Comparison of ENCODE assay signal across 13 cellular contexts in genomic region chr12:6292606-6293005, GRCh38. TPM values are rescaled to one million over a fixed set of nuclear protein-coding genes. Genes with fewer than 3 reads are reported as not detected.
A peak's percentile ranks its signal among the peaks of the same experiment; 100 is the strongest.
DNase-seq lines count a peak whose midpoint lies in the region; ATAC-seq and TF ChIP-seq lines count a peak whose summit lies in the region.
"Had no signal": no experiment of that assay in that cellular context is flagged by ENCODE, and none has a peak within 500 bp of the region (broad histone marks: within the 10 kb centered on the region; RNA-seq: fewer than 3 reads in every experiment).

No MANE protein-coding gene starts in this region.

- in situ Hi-C loops in KBM-7 (cut with MboI; ENCODE audit: low pct_unique_long_range_greater_than_20kb, low sequenced_read_pairs): no loop called here

- H3K27ac Mint-ChIP-seq in activated T-helper 17 cell treated with anti-CD3 and anti-CD28 coated beads, Interleukin-2, amount 50 U/mL, for 72 hours: no peak overlapping the region

- H3K4me1 ChIP-seq in RWPE2 (ENCODE audit: insufficient read depth, poor library complexity, severe bottlenecking): peaks cover 51% of the 10 kb centered on the region

- TF ChIP-seq CTCF in RWPE2 (IDR thresholded peaks at IDR 0.05; ENCODE audit: poor library complexity, severe bottlenecking) (no peak), fibroblast of the aortic adventitia (IDR thresholded peaks at IDR 0.05; ENCODE audit: insufficient read depth, low read length) (no peak)

- peaks cover 4% of the 10 kb centered on the region for H3K27me3 Mint-ChIP-seq in activated T-helper 17 cell treated with anti-CD3 and anti-CD28 coated beads, Interleukin-2, amount 50 U/mL, for 72 hours

- H3K4me1 Mint-ChIP-seq in activated T-helper 17 cell treated with anti-CD3 and anti-CD28 coated beads, Interleukin-2, amount 50 U/mL, for 72 hours: peaks cover 4% of the 10 kb centered on the region

- peak; percentile 78 for DNase-seq in ELR (ENCODE audit: low read depth)
- DNase-seq in RWPE2 (ENCODE audit: low spot score): no peak
- peak; percentile 77 for DNase-seq in fibroblast of the aortic adventitia (ENCODE audit: low read depth)
- DNase-seq in skeletal muscle cell (ENCODE audit: low read depth): peak; percentile 44
- DNase-seq in DMS114 treated with DMSO at 0.1 percent for 48 hours (lab: John Stamatoyannopoulos, UW; ENCODE audit: unreplicated experiment): no peak
- DNase-seq in KBM-7: no peak
- DNase-seq: activated CD4-positive, alpha-beta T cell treated with anti-CD3 and anti-CD28 coated beads for 4 hours; C1 segment of cervical spinal cord; DMS79 treated with DMSO at 0.1 percent for 48 hours; esophagus squamous epithelium; spleen had no signal

- no peak overlapping the region for H3K4me3 Mint-ChIP-seq in activated T-helper 17 cell treated with anti-CD3 and anti-CD28 coated beads, Interleukin-2, amount 50 U/mL, for 72 hours

- no peaks in the 10 kb centered on the region for H3K9me3 Mint-ChIP-seq in activated T-helper 17 cell treated with anti-CD3 and anti-CD28 coated beads, Interleukin-2, amount 50 U/mL, for 72 hours

- no peaks in the 10 kb centered on the region for H3K36me3 ChIP-seq in RWPE2 (ENCODE audit: low read depth)
- H3K36me3 ChIP-seq: esophagus squamous epithelium, spleen had no signal

- H3K27me3 ChIP-seq in RWPE2 (ENCODE audit: insufficient read depth, poor library complexity, severe bottlenecking): no peaks in the 10 kb centered on the region
- H3K27me3 ChIP-seq: esophagus squamous epithelium had no signal

- H3K4me3 ChIP-seq in RWPE2 (ENCODE audit: severe bottlenecking): no peak overlapping the region
- no peak overlapping the region for H3K4me3 ChIP-seq in fibroblast of the aortic adventitia (ENCODE audit: low read depth, low read length)
- no peak overlapping the region for H3K4me3 ChIP-seq in skeletal muscle cell (ENCODE audit: low read depth, low read length)
- H3K4me3 ChIP-seq: esophagus squamous epithelium, spleen had no signal

- H3K27ac ChIP-seq in RWPE2 (ENCODE audit: poor library complexity, severe bottlenecking): peak overlapping the region; percentile 47
- H3K27ac ChIP-seq: spleen had no signal

- H3K36me3 Mint-ChIP-seq in activated T-helper 17 cell treated with anti-CD3 and anti-CD28 coated beads, Interleukin-2, amount 50 U/mL, for 72 hours (ENCODE audit: low read depth): no peaks in the 10 kb centered on the region

- no peaks in the 10 kb centered on the region for H3K9me3 ChIP-seq in RWPE2 (ENCODE audit: severe bottlenecking)
- H3K9me3 ChIP-seq: esophagus squamous epithelium, spleen had no signal

- ATAC-seq in RWPE2 (ENCODE audit: low read depth) (peak; percentile 46), HG03439 (IDR thresholded peaks at IDR 0.05; ENCODE audit: unreplicated experiment) (no peak)
- ATAC-seq in activated T-helper 17 cell treated with anti-CD3 and anti-CD28 coated beads, Interleukin-2, amount 50 U/mL, for 72 hours (replicated peaks): no peak

RNA-seq across cellular contexts. Expression of gene PLEKHG6, which starts 17.9 kb away (rescaled TPM):
- total RNA-seq in fibroblast of the aortic adventitia (ENCODE audit: low replicate concordance): not detected in 2 replicates
- total RNA-seq in activated T-helper 17 cell treated with anti-CD3 and anti-CD28 coated beads, Interleukin-2, amount 50 U/mL, for 72 hours: not detected

RNA-seq across cellular contexts. Expression of gene TNFRSF1A, which starts 49.3 kb away (rescaled TPM):
- total RNA-seq in fibroblast of the aortic adventitia (ENCODE audit: low replicate concordance): 146 and 207 TPM in 2 replicates
- total RNA-seq in activated T-helper 17 cell treated with anti-CD3 and anti-CD28 coated beads, Interleukin-2, amount 50 U/mL, for 72 hours: 10 to 100 TPM; 42.1 to 74.1 TPM

Comparison
In these comparisons a context has a peak if more than half of its experiments do, and no peak if none do; other contexts are left out.
1. DNase-seq: peak in ELR (single experiment), fibroblast of the aortic adventitia (single experiment) and skeletal muscle cell (single experiment); none in RWPE2 (single experiment), DMS114 treated with DMSO at 0.1 percent for 48 hours (single experiment) and KBM-7 (single experiment).